In the genomic region with DNA sequence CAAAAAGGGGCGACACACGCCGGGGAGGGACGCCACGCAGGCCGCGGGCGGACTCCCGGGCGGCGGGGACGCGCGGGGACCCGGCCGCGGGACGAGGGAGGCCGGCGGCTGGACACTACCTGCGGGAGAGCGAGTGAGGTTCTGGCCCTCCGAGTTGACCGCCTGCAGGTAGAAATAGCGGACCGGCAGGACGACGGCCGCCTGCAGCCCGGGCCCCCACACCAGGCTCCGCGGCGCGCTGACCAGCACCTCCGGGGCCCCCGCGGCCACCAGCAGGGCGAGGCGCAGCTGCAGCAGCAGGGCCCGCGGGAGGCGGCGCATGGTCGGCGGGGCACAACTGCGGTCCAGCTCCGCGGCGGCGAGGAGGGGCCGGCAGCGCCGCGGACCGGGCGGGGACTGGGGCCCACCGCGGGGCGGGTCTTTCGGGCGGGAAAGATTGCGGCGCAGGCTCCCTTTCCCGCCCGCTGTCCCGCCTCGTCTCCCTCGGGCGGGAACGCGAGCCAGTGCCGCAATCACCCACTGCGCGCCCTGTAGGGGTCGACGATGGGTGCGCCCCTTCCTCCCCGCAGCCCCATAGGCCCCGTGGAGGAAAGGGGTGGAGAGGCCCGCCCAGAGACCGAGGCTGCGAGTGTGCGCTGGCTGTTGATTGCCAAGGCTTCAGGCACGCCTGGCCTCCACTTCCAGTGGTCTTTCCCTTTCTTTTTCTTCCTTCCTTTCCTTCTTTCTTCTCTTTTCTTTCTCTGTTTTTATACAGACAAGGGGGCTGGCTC, we compare ENCODE assay signal across 9 cellular contexts.
DNase-seq lines count a peak whose midpoint lies in the region; ATAC-seq and TF ChIP-seq lines count a peak whose summit lies in the region.
"Had no signal": no experiment of that assay in that cellular context is flagged by ENCODE, and none has a peak within 500 bp of the region (broad histone marks: within the 10 kb centered on the region; RNA-seq: fewer than 3 reads in every experiment).

A gene with protein sequence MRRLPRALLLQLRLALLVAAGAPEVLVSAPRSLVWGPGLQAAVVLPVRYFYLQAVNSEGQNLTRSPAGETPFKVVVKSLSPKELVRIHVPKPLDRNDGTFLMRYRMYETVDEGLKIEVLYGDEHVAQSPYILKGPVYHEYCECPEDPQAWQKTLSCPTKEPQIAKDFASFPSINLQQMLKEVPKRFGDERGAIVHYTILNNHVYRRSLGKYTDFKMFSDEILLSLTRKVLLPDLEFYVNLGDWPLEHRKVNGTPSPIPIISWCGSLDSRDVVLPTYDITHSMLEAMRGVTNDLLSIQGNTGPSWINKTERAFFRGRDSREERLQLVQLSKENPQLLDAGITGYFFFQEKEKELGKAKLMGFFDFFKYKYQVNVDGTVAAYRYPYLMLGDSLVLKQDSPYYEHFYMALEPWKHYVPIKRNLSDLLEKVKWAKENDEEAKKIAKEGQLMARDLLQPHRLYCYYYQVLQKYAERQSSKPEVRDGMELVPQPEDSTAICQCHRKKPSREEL (minus strand): TSS at position 339 of the 770 bp plus-strand sequence. CDS start 18 bp downstream, at position 321.

- peak; percentile 50 for TF ChIP-seq POLR2A in GM19193 (IDR thresholded peaks at IDR 0.05; ENCODE audit: extremely low read depth, insufficient read depth, insufficient read length)

- H3K9me3 ChIP-seq in BLaER1: no peaks in the 10 kb centered on the region

- ATAC-seq in HG03342 (IDR thresholded peaks at IDR 0.05; ENCODE audit: unreplicated experiment): peak; percentile 46

- H3K4me3 ChIP-seq in BLaER1: peak within 1 kb of the TSS; percentile 80

- H3K27ac ChIP-seq in BLaER1: peak within 1 kb of the TSS; percentile 84
- H3K27ac ChIP-seq: KMS-11 had no signal

- no peaks in the 10 kb centered on the region for H3K36me3 ChIP-seq in BLaER1

- peaks cover 35% of the 10 kb centered on the region for H3K27me3 ChIP-seq in BLaER1

- peak within 1 kb of the TSS; percentile 83 for H3K9ac ChIP-seq in BLaER1
- H3K9ac ChIP-seq: KMS-11 had no signal

- H3K4me2 ChIP-seq in BLaER1: peak within 1 kb of the TSS; percentile 96
- H3K4me2 ChIP-seq: KMS-11 had no signal

- H4K20me1 ChIP-seq in BLaER1: no peaks in the 10 kb centered on the region

- DNase-seq in NOMO-1 treated with dmso at 0.1 percent for 144 hours (lab: John Stamatoyannopoulos, UW; ENCODE audit: unreplicated experiment) (peak; percentile 31), activated T-cell treated with anti-CD3 and anti-CD28 coated beads for 24 hours (ENCODE audit: low read depth) (peak; percentile 20), epidermal melanocyte (ENCODE audit: insufficient read length, low spot score) (peak; percentile 51), midbrain (lab: John Stamatoyannopoulos, UW) (peak; percentile 20)
- DNase-seq in stimulated activated CD8-positive, alpha-beta memory T cell treated with anti-CD3 and anti-CD28 coated beads, Interleukin-4, amount 100 ng/mL, for 48 hours: peak; percentile 58

- H3K4me1 ChIP-seq in BLaER1: peaks cover 22% of the 10 kb centered on the region; the same call in 1 of the 2 replicates

Comparison
In these comparisons a context has a peak if more than half of its experiments do, and no peak if none do; other contexts are left out.
1. Peak in every context shown above with its lines: DNase-seq, ATAC-seq, H3K4me3 ChIP-seq and H3K27ac ChIP-seq.